26 cellular contexts compared by ENCODE assay signal in genomic region chr1:85484716-85485115, GRCh38. TPM values are rescaled to one million over a fixed set of nuclear protein-coding genes. Genes with fewer than 3 reads are reported as not detected.
"Had no signal": no experiment of that assay in that cellular context is flagged by ENCODE, and none has a peak within 500 bp of the region (broad histone marks: within the 10 kb centered on the region; RNA-seq: fewer than 3 reads in every experiment).

No MANE protein-coding gene starts in this region.

- H3K9me3 ChIP-seq: Peyer's patch had no signal

- H3K4me3 Mint-ChIP-seq: activated CD4-positive, alpha-beta memory T cell treated with anti-CD3 and anti-CD28 coated beads, Interleukin-2, amount 10 ng/mL, durations not matched to agents 7 days and 5 days; activated CD4-positive, alpha-beta T cell treated with anti-CD3 and anti-CD28 coated beads for 36 hours; activated naive CD4-positive, alpha-beta T cell treated with anti-CD3 and anti-CD28 coated beads for 36 hours; activated naive CD8-positive, alpha-beta T cell; activated T-helper 17 cell treated with anti-CD3 and anti-CD28 coated beads, Interleukin-2, amount 50 U/mL, for 72 hours; T-cell had no signal

- H3K36me3 ChIP-seq: Peyer's patch, WERI-Rb-1 had no signal

- H3K27ac Mint-ChIP-seq: activated CD4-positive, alpha-beta memory T cell treated with anti-CD3 and anti-CD28 coated beads, Interleukin-2, amount 10 ng/mL, durations not matched to agents 7 days and 5 days; activated CD4-positive, alpha-beta T cell treated with anti-CD3 and anti-CD28 coated beads for 36 hours; activated naive CD4-positive, alpha-beta T cell treated with anti-CD3 and anti-CD28 coated beads for 36 hours; activated naive CD8-positive, alpha-beta T cell; activated T-helper 17 cell treated with anti-CD3 and anti-CD28 coated beads, Interleukin-2, amount 50 U/mL, for 72 hours; T-cell had no signal

- H3K36me3 Mint-ChIP-seq: activated naive CD8-positive, alpha-beta T cell; T-cell had no signal

- H3K4me1 ChIP-seq: Peyer's patch had no signal

- H3K4me3 ChIP-seq: Peyer's patch had no signal

- H3K27me3 ChIP-seq: brain microvascular endothelial cell, Peyer's patch had no signal

- DNase-seq: activated CD4-positive, alpha-beta memory T cell treated with anti-CD3 and anti-CD28 coated beads, Interleukin-2, amount 10 ng/mL, durations not matched to agents 7 days and 5 days; activated CD4-positive, alpha-beta T cell treated with anti-CD3 and anti-CD28 coated beads for 36 hours; activated CD4-positive, alpha-beta T cell treated with anti-CD3 and anti-CD28 coated beads, Interleukin-2, amount 50 U/mL, for 1 hour; activated gamma-delta T cell; activated naive CD4-positive, alpha-beta T cell treated with anti-CD3 and anti-CD28 coated beads for 36 hours; activated T-cell treated with anti-CD3 and anti-CD28 coated beads for 4 hours; activated T-cell treated with anti-CD3 and anti-CD28 coated beads, Interleukin-2, amount 50 U/mL, for 48 hours; amygdala; caudate nucleus; IMR-90; KG1; NCI-H1092; NCI-H1417; NCI-H1930; NCI-H2171 treated with DMSO at 0.1 percent for 48 hours; NCI-H526; NCI-H82; Peyer's patch; SHP77 treated with DMSO at 0.1 percent for 48 hours; T-cell; WERI-Rb-1 had no signal

- ATAC-seq: activated CD4-positive, alpha-beta T cell treated with anti-CD3 and anti-CD28 coated beads for 36 hours; activated T-helper 17 cell treated with anti-CD3 and anti-CD28 coated beads, Interleukin-2, amount 50 U/mL, for 72 hours; T-cell had no signal

- H3K9me3 Mint-ChIP-seq: activated CD4-positive, alpha-beta memory T cell treated with anti-CD3 and anti-CD28 coated beads, Interleukin-2, amount 10 ng/mL, durations not matched to agents 7 days and 5 days; activated naive CD4-positive, alpha-beta T cell treated with anti-CD3 and anti-CD28 coated beads for 36 hours; activated T-helper 17 cell treated with anti-CD3 and anti-CD28 coated beads, Interleukin-2, amount 50 U/mL, for 72 hours; T-cell had no signal

- H3K4me1 Mint-ChIP-seq: activated CD4-positive, alpha-beta memory T cell treated with anti-CD3 and anti-CD28 coated beads, Interleukin-2, amount 10 ng/mL, durations not matched to agents 7 days and 5 days; activated CD4-positive, alpha-beta T cell treated with anti-CD3 and anti-CD28 coated beads for 36 hours; activated T-helper 17 cell treated with anti-CD3 and anti-CD28 coated beads, Interleukin-2, amount 50 U/mL, for 72 hours; T-cell had no signal

- H3K27ac ChIP-seq: brain microvascular endothelial cell, Peyer's patch, RWPE1, WERI-Rb-1 had no signal

RNA-seq across cellular contexts. Expression of gene DDAH1, which starts 19.8 kb away (rescaled TPM):
- total RNA-seq: activated CD4-positive, alpha-beta memory T cell treated with anti-CD3 and anti-CD28 coated beads, Interleukin-2, amount 10 ng/mL, durations not matched to agents 7 days and 5 days; activated naive CD4-positive, alpha-beta T cell treated with anti-CD3 and anti-CD28 coated beads for 36 hours; OCI-LY7 had no signal
